ENCODE assay signal across 7 cellular contexts in the genomic region with DNA sequence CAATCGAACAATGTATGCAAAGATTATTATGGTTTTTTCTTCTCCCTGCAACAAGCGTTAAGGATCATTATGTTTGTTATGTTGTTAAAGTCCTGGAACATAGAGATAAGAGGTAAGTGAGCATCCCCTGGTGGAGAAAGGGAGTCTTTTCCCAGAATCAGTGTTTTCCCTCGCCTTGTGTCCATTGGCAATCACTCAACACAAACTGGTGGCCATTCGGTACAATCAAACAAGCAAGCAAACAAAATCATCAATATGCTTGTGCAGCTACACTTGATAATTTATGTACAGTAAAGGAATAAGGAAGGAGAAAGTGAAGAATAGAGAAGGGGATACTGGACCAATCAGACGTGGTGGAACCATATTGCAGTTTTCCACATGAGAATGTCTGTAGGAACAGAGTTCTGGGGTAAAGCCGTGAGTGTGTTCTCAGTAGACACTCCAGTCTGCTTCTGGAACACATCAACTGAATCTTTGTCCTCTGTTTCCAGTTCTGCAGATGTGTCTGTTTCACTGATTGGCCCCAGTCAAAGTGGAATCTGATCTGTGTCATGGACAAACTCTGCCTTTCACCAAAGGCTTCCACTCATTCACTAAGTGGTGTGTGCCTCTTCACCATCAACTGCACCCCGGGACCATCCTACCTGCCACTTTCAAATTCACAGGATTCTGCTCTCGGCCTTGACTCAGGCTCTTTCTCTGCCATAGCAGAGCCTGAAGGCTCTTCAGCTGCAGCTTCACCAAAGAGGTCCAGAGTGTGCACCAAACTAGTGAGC.
DNase-seq lines count a peak whose midpoint lies in the region; ATAC-seq and TF ChIP-seq lines count a peak whose summit lies in the region.

No MANE protein-coding gene starts in this region.

- H3K4me2 ChIP-seq in Karpas-422 (ENCODE audit: low read depth, low read length, poor library complexity, severe bottlenecking): no peak overlapping the region

- H3K27ac ChIP-seq in Karpas-422 (ENCODE audit: low read length): no peak overlapping the region
- H3K27ac ChIP-seq in colonic mucosa: no peak overlapping the region

- no peak for TF ChIP-seq CTCF in colonic mucosa (IDR thresholded peaks at IDR 0.05)

- H3K4me1 ChIP-seq in Karpas-422 (ENCODE audit: low read length) (peaks cover 9% of the 10 kb centered on the region), colonic mucosa (no peaks in the 10 kb centered on the region)

- intact Hi-C loops in colonic mucosa (cut with DNase I): no loop called here

- H2AFZ ChIP-seq in Karpas-422 (ENCODE audit: low read length): no peak overlapping the region

- H3K79me2 ChIP-seq in Karpas-422 (ENCODE audit: low read length): peaks cover 18% of the 10 kb centered on the region

- H3K9ac ChIP-seq in Karpas-422 (ENCODE audit: low read length): no peak overlapping the region
- H3K9ac ChIP-seq in colonic mucosa (ENCODE audit: low read depth in 2 of 2, low read length in 2 of 2): no peak overlapping the region

- DNase-seq in ELF-1 (ENCODE audit: low read depth, low spot score) (peak; percentile 21), Karpas-422 (peak; percentile 71), SW480 (ENCODE audit: low spot score) (peak; percentile 52), iPS-NIHi7 (ENCODE audit: extremely low spot score) (peak; percentile 63), colonic mucosa (no peak)

- H3K27me3 ChIP-seq in Karpas-422 (ENCODE audit: low read length) (no peaks in the 10 kb centered on the region), colonic mucosa (no peaks in the 10 kb centered on the region)

- H3K4me3 ChIP-seq in Karpas-422 (ENCODE audit: low read length) (no peak overlapping the region), colonic mucosa (no peak overlapping the region)

- H3K9me3 ChIP-seq in Karpas-422 (ENCODE audit: low read length): no peaks in the 10 kb centered on the region
- H3K9me3 ChIP-seq in colonic mucosa: no peaks in the 10 kb centered on the region

- no peaks in the 10 kb centered on the region for H4K20me1 ChIP-seq in Karpas-422 (ENCODE audit: insufficient read depth, low read depth, low read length)

- H3K36me3 ChIP-seq in Karpas-422 (ENCODE audit: insufficient read depth, low read length) (no peaks in the 10 kb centered on the region), colonic mucosa (no peaks in the 10 kb centered on the region)

- no peak for ATAC-seq in GM18517 (IDR thresholded peaks at IDR 0.05; ENCODE audit: unreplicated experiment)
- ATAC-seq in GM21390 (IDR thresholded peaks at IDR 0.05; ENCODE audit: unreplicated experiment): no peak

- no peaks in the 10 kb centered on the region for H3K9me2 ChIP-seq in Karpas-422 (replicated peaks; ENCODE audit: insufficient read depth, low read length)
